26 cellular contexts compared by ENCODE assay signal in the genomic region with DNA sequence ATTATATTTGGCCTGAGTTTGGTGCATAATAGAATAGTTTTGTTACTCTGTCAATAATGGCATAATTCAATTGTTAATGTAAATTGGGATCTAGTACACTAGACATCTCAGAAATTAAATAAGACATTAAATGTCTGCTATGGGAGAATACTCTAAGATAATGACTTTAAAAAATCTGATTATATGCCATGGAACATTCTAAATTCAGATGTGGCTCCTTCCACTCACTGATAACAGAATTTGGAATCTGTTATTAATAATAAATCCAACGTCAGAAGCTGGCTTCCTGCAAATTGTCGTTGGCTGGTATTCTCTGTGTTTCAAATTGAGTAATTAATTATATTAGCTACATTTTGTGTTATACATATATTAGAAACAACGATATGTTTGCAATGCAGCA.
"Had no signal": no experiment of that assay in that cellular context is flagged by ENCODE, and none has a peak within 500 bp of the region (broad histone marks: within the 10 kb centered on the region; RNA-seq: fewer than 3 reads in every experiment).

No MANE protein-coding gene starts in this region.

- H3K4me3 ChIP-seq: stomach, suprapubic skin, testis, thoracic aorta, thyroid gland, tibial artery, tibial nerve, transverse colon, upper lobe of left lung, upper lobe of right lung, uterus, vagina had no signal

- H3K36me3 ChIP-seq: stomach, suprapubic skin, thoracic aorta, thyroid gland, tibial artery, tibial nerve, transverse colon, upper lobe of left lung, upper lobe of right lung, uterus, vagina had no signal

- DNase-seq: stimulated activated CD4-positive, alpha-beta T cell treated with anti-CD3 and anti-CD28 coated beads, Interleukin-2, amount 100 ng/mL, for 48 hours; stimulated activated CD4-positive, alpha-beta T cell treated with anti-CD3 and anti-CD28 coated beads, Interleukin-4, amount 100 ng/mL, for 1 hour; stimulated activated CD4-positive, alpha-beta T cell treated with anti-CD3 and anti-CD28 coated beads, Interleukin-4, amount 100 ng/mL, for 24 hours; stimulated activated CD4-positive, alpha-beta T cell treated with anti-CD3 and anti-CD28 coated beads, Interleukin-4, amount 100 ng/mL, for 4 hours; stimulated activated CD8-positive, alpha-beta memory T cell treated with anti-CD3 and anti-CD28 coated beads, Interleukin-4, amount 100 ng/mL, for 48 hours; stimulated activated naive B cell treated with anti-CD40 and anti-IgM and Interleukin-4, amounts not matched to agents 10 μg/mL and 1 μg/mL and 100 μg/mL, for 72 hours; stimulated activated naive CD4-positive, alpha-beta T cell; stimulated activated naive CD4-positive, alpha-beta T cell treated with Interleukin-2 at 50 U/mL for 16 hours; stimulated activated naive CD8-positive, alpha-beta T cell treated with anti-CD3 and anti-CD28 coated beads, Interleukin-15, amount 100 ng/mL, for 72 hours; stimulated activated naive CD8-positive, alpha-beta T cell treated with anti-CD3 and anti-CD28 coated beads, Interleukin-15, Interleukin-2, amounts not matched to agents 100 U/mL and 50 U/mL, for 24 hours; stomach; substantia nigra; testis; thyroid gland; tibial artery; transverse colon; trophoblast cell; upper lobe of left lung; upper lobe of right lung; uterus had no signal

- H3K4me1 ChIP-seq: stomach, suprapubic skin, testis, thyroid gland, tibial artery, tibial nerve, transverse colon, upper lobe of left lung, upper lobe of right lung, uterus, vagina had no signal

- H3K9me3 ChIP-seq: stomach, suprapubic skin, testis, thoracic aorta, thyroid gland, tibial artery, tibial nerve, transverse colon, upper lobe of left lung, upper lobe of right lung, uterus, vagina had no signal

- ATAC-seq: stimulated activated effector memory CD8-positive, alpha-beta T cell treated with anti-CD3 and anti-CD28 coated beads, Interleukin-12 subunit alpha, Interleukin-12 subunit beta, amount 100 ng/mL, for 72 hours; stimulated activated memory B cell treated with anti-CD40 and anti-IgM and Interleukin-4, amounts not matched to agents 10 μg/mL and 1 μg/mL and 100 μg/mL, for 72 hours; stimulated activated naive B cell treated with anti-CD40 and anti-IgM and Interleukin-4, amounts not matched to agents 10 μg/mL and 1 μg/mL and 100 μg/mL, for 72 hours; stimulated activated naive CD8-positive, alpha-beta T cell treated with anti-CD3 and anti-CD28 coated beads, Interleukin-15, amount 100 ng/mL, for 72 hours; stimulated activated naive CD8-positive, alpha-beta T cell treated with anti-CD3 and anti-CD28 coated beads, Interleukin-15, Interleukin-2, amounts not matched to agents 100 U/mL and 50 U/mL, for 24 hours; upper lobe of right lung had no signal

- H3K27ac ChIP-seq: stomach, suprapubic skin, testis, thoracic aorta, thyroid gland, tibial artery, tibial nerve, transverse colon, upper lobe of left lung, upper lobe of right lung, uterus, vagina had no signal

- H3K27me3 ChIP-seq: stomach, suprapubic skin, testis, thyroid gland, tibial artery, tibial nerve, transverse colon, upper lobe of left lung, upper lobe of right lung, uterus, vagina had no signal
